15 cellular contexts compared by ENCODE assay signal in genomic region chr4:14994242-14994641, GRCh38. TPM values are rescaled to one million over a fixed set of nuclear protein-coding genes. Genes with fewer than 3 reads are reported as not detected.
DNase-seq lines count a peak whose midpoint lies in the region; ATAC-seq, FAIRE-seq and TF ChIP-seq lines count a peak whose summit lies in the region.
"Had no signal": no experiment of that assay in that cellular context is flagged by ENCODE, and none has a peak within 500 bp of the region (broad histone marks: within the 10 kb centered on the region; RNA-seq: fewer than 3 reads in every experiment).

No MANE protein-coding gene starts in this region.

- peak; percentile 66 for DNase-seq in ELR (ENCODE audit: low read depth)
- DNase-seq in MV-4-11 (lab: John Stamatoyannopoulos, UW), result peak; percentile 85
- DNase-seq in GM12878 (ENCODE audit: low read depth, low spot score), result no peak
- no peak for DNase-seq in naive thymus-derived CD4-positive, alpha-beta T cell
- DNase-seq in stimulated activated naive CD4-positive, alpha-beta T cell (lab: John Stamatoyannopoulos, UW), result no peak
- no peak for DNase-seq in hypothalamus (lab: John Stamatoyannopoulos, UW)
- DNase-seq in stimulated activated naive CD8-positive, alpha-beta T cell treated with anti-CD3 and anti-CD28 coated beads, Interleukin-15, amount 100 ng/mL, for 72 hours, result no peak
- DNase-seq: activated CD8-positive, alpha-beta memory T cell treated with anti-CD3 and anti-CD28 coated beads, Interleukin-2, amount 50 U/mL, for 48 hours; amniotic stem cell; effector CD8-positive, alpha-beta T cell; heart right ventricle; Karpas-422 had no signal

- POLR2A ChIA-PET in GM12878 (lab: Charles Lee), result no interaction called here
- POLR2A ChIA-PET in naive thymus-derived CD4-positive, alpha-beta T cell (lab: Charles Lee), result no interaction called here

- TF ChIP-seq RAD21 in GM12878 (IDR thresholded peaks at IDR 0.05; ENCODE audit: insufficient read depth, low read depth, low read length), result no peak

- SMC1A ChIA-PET in GM12878 (lab: Charles Lee; ENCODE audit: uncharacterized antibody, unreplicated experiment), result interaction anchor here (0.7 to 0.9 kb wide), 2 partner anchors 42 to 44 kb away, joined by 3 to 4 read pairs; no protein-coding TSS in a partner anchor

- CTCF ChIA-PET in GM12878 (lab: Yijun Ruan, JAX), result no interaction called here
- CTCF ChIA-PET in naive thymus-derived CD4-positive, alpha-beta T cell (lab: Charles Lee), result no interaction called here

- no peak overlapping the region for H3K4me3 ChIP-seq in GM12878
- H3K4me3 ChIP-seq in naive thymus-derived CD4-positive, alpha-beta T cell (ENCODE audit: low read length), result no peak overlapping the region
- H3K4me3 ChIP-seq: heart right ventricle had no signal

- no peak overlapping the region for H3K27ac ChIP-seq in GM12878 (ENCODE audit: control insufficient read depth, insufficient read depth)
- H3K27ac ChIP-seq in naive thymus-derived CD4-positive, alpha-beta T cell (ENCODE audit: low read depth, low read length), result no peak overlapping the region
- H3K27ac ChIP-seq: heart right ventricle had no signal

- H3K27me3 ChIP-seq in GM12878 (replicated peaks in 1 of 2; ENCODE audit: control insufficient read depth in 2 of 2, insufficient read depth in 2 of 2, low read length in 1 of 2), result no peaks in the 10 kb centered on the region
- no peaks in the 10 kb centered on the region for H3K27me3 ChIP-seq in naive thymus-derived CD4-positive, alpha-beta T cell (ENCODE audit: control insufficient read depth in 2 of 2, insufficient read depth in 2 of 2, low read length in 2 of 2)
- H3K27me3 ChIP-seq: heart right ventricle had no signal

- H3K27ac Mint-ChIP-seq in naive thymus-derived CD4-positive, alpha-beta T cell, result no peak overlapping the region
- H3K27ac Mint-ChIP-seq in stimulated activated naive CD8-positive, alpha-beta T cell treated with anti-CD3 and anti-CD28 coated beads, Interleukin-15, amount 100 ng/mL, for 72 hours, result no peak overlapping the region
- H3K27ac Mint-ChIP-seq: nephron had no signal

- TF ChIP-seq EP300 in GM12878 (IDR thresholded peaks at IDR 0.05; ENCODE audit: borderline replicate concordance in 1 of 2, control insufficient read depth in 1 of 2, low read depth in 2 of 2, low read length in 2 of 2), result no peak

- RAD21 ChIA-PET in GM12878 (lab: Charles Lee; ENCODE audit: unreplicated experiment), result no interaction called here

- no peaks in the 10 kb centered on the region for H3K4me1 ChIP-seq in GM12878 (ENCODE audit: control insufficient read depth, insufficient read depth, low read length)
- no peaks in the 10 kb centered on the region for H3K4me1 ChIP-seq in naive thymus-derived CD4-positive, alpha-beta T cell (ENCODE audit: control insufficient read depth in 2 of 2, insufficient read depth in 2 of 2, low read length in 2 of 2)

- 29% methylated on average over 3 of the region's 3 CpGs for WGBS in GM12878 (ENCODE audit: insufficient coverage, insufficient replicate concordance, low lambda C conversion rate, missing lambda C conversion rate)

- no peaks in the 10 kb centered on the region for H3K36me3 ChIP-seq in GM12878 (ENCODE audit: control insufficient read depth in 2 of 2, insufficient read depth in 2 of 2, low read length in 1 of 2)
- H3K36me3 ChIP-seq in naive thymus-derived CD4-positive, alpha-beta T cell (ENCODE audit: control insufficient read depth in 2 of 3, insufficient read depth in 3 of 3, low read length in 3 of 3), result no peaks in the 10 kb centered on the region
- H3K36me3 ChIP-seq: heart right ventricle had no signal

- H3K9me3 ChIP-seq in GM12878 (replicated peaks; ENCODE audit: control insufficient read depth, insufficient read depth, low read length), result no peaks in the 10 kb centered on the region
- no peaks in the 10 kb centered on the region for H3K9me3 ChIP-seq in naive thymus-derived CD4-positive, alpha-beta T cell (ENCODE audit: control insufficient read depth in 2 of 3, low read length in 3 of 3)

- peaks cover 0 to 10% (median 0%) of the 10 kb centered on the region in 7 donors for H3K4me1 Mint-ChIP-seq in naive thymus-derived CD4-positive, alpha-beta T cell
- peaks cover 7% of the 10 kb centered on the region for H3K4me1 Mint-ChIP-seq in stimulated activated naive CD8-positive, alpha-beta T cell treated with anti-CD3 and anti-CD28 coated beads, Interleukin-15, amount 100 ng/mL, for 72 hours
- H3K4me1 Mint-ChIP-seq: nephron had no signal

- H3K27me3 Mint-ChIP-seq in naive thymus-derived CD4-positive, alpha-beta T cell, result peaks cover 0 to 13% (median 4%) of the 10 kb centered on the region in 5 donors
- H3K27me3 Mint-ChIP-seq in stimulated activated naive CD8-positive, alpha-beta T cell treated with anti-CD3 and anti-CD28 coated beads, Interleukin-15, amount 100 ng/mL, for 72 hours, result no peaks in the 10 kb centered on the region

- H2AFZ ChIP-seq in GM12878 (ENCODE audit: control insufficient read depth, low read depth, low read length), result no peak overlapping the region

- ATAC-seq in GM12878, result no peak; the same call in 1 of the 3 replicates
- peak; percentile 57 for ATAC-seq in naive thymus-derived CD4-positive, alpha-beta T cell
- ATAC-seq in stimulated activated naive CD8-positive, alpha-beta T cell treated with anti-CD3 and anti-CD28 coated beads, Interleukin-15, amount 100 ng/mL, for 72 hours, result no peak
- ATAC-seq: heart right ventricle, left lobe of liver, sciatic nerve had no signal

- H3K9ac ChIP-seq in GM12878 (ENCODE audit: control insufficient read depth, insufficient read depth, low read length), result no peak overlapping the region

- no peak overlapping the region for H3K4me2 ChIP-seq in GM12878 (ENCODE audit: control insufficient read depth, insufficient read depth)

- peaks cover 0 to 4% (median 0%) of the 10 kb centered on the region in 5 donors for H3K36me3 Mint-ChIP-seq in naive thymus-derived CD4-positive, alpha-beta T cell

- no peak for TF ChIP-seq CTCF in GM12878 (IDR thresholded peaks at IDR 0.05 in 2 of 3, conservative IDR thresholded peaks at IDR 0.05 in 1 of 3; ENCODE audit: control insufficient read depth in 2 of 3, extremely low read depth in 1 of 3, insufficient read depth in 1 of 3, low read depth in 3 of 3, low read length in 3 of 3)

- in situ Hi-C loops in GM12878 (cut with MboI), result no loop called here

- intact Hi-C loops in GM12878 (cut with micrococcal nuclease; ENCODE audit: unreplicated experiment), result no loop called here
- intact Hi-C loops in naive thymus-derived CD4-positive, alpha-beta T cell (cut with micrococcal nuclease), result no loop called here

- TF ChIP-seq POLR2A in GM12878 (IDR thresholded peaks at IDR 0.05; ENCODE audit: low read depth, low read length), result no peak

- H3K79me2 ChIP-seq in GM12878 (ENCODE audit: control insufficient read depth, insufficient read depth, low read length), result no peaks in the 10 kb centered on the region

- no peak for FAIRE-seq in GM12878 (lab: Jason Lieb, UNC)

- no TSS peak for BruUV-seq in GM12878 (replicated peaks; lab: Mats Ljungman, UMichigan)

- H3K9me3 Mint-ChIP-seq in naive thymus-derived CD4-positive, alpha-beta T cell, result no peaks in the 10 kb centered on the region
- H3K9me3 Mint-ChIP-seq in stimulated activated naive CD8-positive, alpha-beta T cell treated with anti-CD3 and anti-CD28 coated beads, Interleukin-15, amount 100 ng/mL, for 72 hours, result no peaks in the 10 kb centered on the region
- H3K9me3 Mint-ChIP-seq: nephron had no signal

- no peak overlapping the region for H3K4me3 Mint-ChIP-seq in naive thymus-derived CD4-positive, alpha-beta T cell
- no peak overlapping the region for H3K4me3 Mint-ChIP-seq in stimulated activated naive CD8-positive, alpha-beta T cell treated with anti-CD3 and anti-CD28 coated beads, Interleukin-15, amount 100 ng/mL, for 72 hours
- H3K4me3 Mint-ChIP-seq: nephron had no signal

- H4K20me1 ChIP-seq in GM12878 (ENCODE audit: control insufficient read depth, insufficient read depth), result no peaks in the 10 kb centered on the region

TF ChIP-seq in GM12878, 131 proteins besides CTCF, POLR2A, EP300 and RAD21:
- TF ChIP-seq PML (IDR thresholded peaks at IDR 0.05; ENCODE audit: low read length) (no peak), ATF7 (IDR thresholded peaks at IDR 0.05; ENCODE audit: low read depth) (peak; percentile 63)

RNA-seq across cellular contexts. Expression of gene CPEB2, which starts 8.0 kb away (rescaled TPM):
- 23.9 and 29.3 TPM in 2 replicates for total RNA-seq in GM12878 (2013; cell fraction: nucleolus; rRNA removed)
- total RNA-seq in GM12878 (2014; rRNA removed) (3.9 and 5.4 TPM in 2 replicates), GM12878 (2014; rRNA removed; fragmentation: Illumina TruSeq; extraction: Trizol) (4.5 and 6.4 TPM in 2 replicates), GM12878 (2021) (8.3 and 9.9 TPM in 2 replicates)
- 2.1 TPM for polyA plus RNA-seq in GM12878 (2011; ENCODE audit: low read depth)
- polyA plus RNA-seq in GM12878 (2011; rRNA removed) (7.5 and 13.1 TPM in 2 replicates), GM12878 (2014; fragmentation: Illumina TruSeq; extraction: Trizol) (5.5 and 7.7 TPM in 2 replicates), GM12878 (2014; fragmentation: Nextera tagmentation; extraction: Ambion mirVana) (1 to 10 TPM in 1 of 2 experiments, under 1 TPM in 1; 0.84 to 1.4 TPM), GM12878 (2014; rRNA removed) (3.5 and 3.7 TPM in 2 replicates), GM12878 (2016; fragmentation: Nextera tagmentation; extraction: Ambion mirVana) (1 to 10 TPM in 1 of 2 experiments, under 1 TPM in 1; 0.73 to 2.3 TPM)
- 2.4 and 3.9 TPM in 2 replicates for polyA plus RNA-seq in GM12878 (2011; cell fraction: cytosol; rRNA removed)
- 11.8 and 13.2 TPM in 2 replicates for polyA plus RNA-seq in GM12878 (2011; cell fraction: nucleus; rRNA removed)
- polyA plus RNA-seq in GM12878 (2012), result 3.0 and 4.6 TPM in 2 replicates
- 12.5 and 15.4 TPM in 2 replicates for polyA minus RNA-seq in GM12878 (2011; rRNA and poly(A)+ RNA removed)
- polyA minus RNA-seq in GM12878 (2011; cell fraction: cytosol; rRNA and poly(A)+ RNA removed), result 4.5 and 6.3 TPM in 2 replicates
- 13.7 and 19.3 TPM in 2 replicates for polyA minus RNA-seq in GM12878 (2011; cell fraction: nucleus; rRNA and poly(A)+ RNA removed)
- 10 to 100 TPM; 11.1 to 21.7 (median 14.9) TPM for total RNA-seq in naive thymus-derived CD4-positive, alpha-beta T cell
- under 1 TPM; 0.82 to 0.84 TPM for polyA plus RNA-seq in naive thymus-derived CD4-positive, alpha-beta T cell

Comparison
In these comparisons a context has a peak if more than half of its experiments do, and no peak if none do; other contexts are left out.
1. DNase-seq: peak in ELR (single experiment) and MV-4-11 (single experiment); none in GM12878 (single experiment), naive thymus-derived CD4-positive, alpha-beta T cell (0 of 9), stimulated activated naive CD4-positive, alpha-beta T cell (0 of 6), hypothalamus (0 of 51) and stimulated activated naive CD8-positive, alpha-beta T cell treated with anti-CD3 and anti-CD28 coated beads, Interleukin-15, amount 100 ng/mL, for 72 hours (0 of 2).